Comparison of ENCODE assay signal across 8 cellular contexts in genomic region chr3:100650651-100651611, GRCh38. TPM values are rescaled to one million over a fixed set of nuclear protein-coding genes. Genes with fewer than 3 reads are reported as not detected.
DNase-seq lines count a peak whose midpoint lies in the region; ATAC-seq, FAIRE-seq and TF ChIP-seq lines count a peak whose summit lies in the region.

No MANE protein-coding gene starts in this region.

- ATAC-seq in GM21526 (IDR thresholded peaks at IDR 0.05; ENCODE audit: low FRiP score, unreplicated experiment) = peak; percentile 99
- ATAC-seq in lung (ENCODE audit: insufficient read depth, low FRiP score) = peak; percentile 62

- H3K27me3 ChIP-seq in lung (ENCODE audit: control insufficient read depth, insufficient read depth) = no peaks in the 10 kb centered on the region

- H3K4me3 ChIP-seq in lung = no peak overlapping the region

- H3K27ac ChIP-seq in lung (ENCODE audit: low read depth in 1 of 2, low read length in 1 of 2) = no peak overlapping the region

- H3K36me3 Mint-ChIP-seq in activated T-helper 1 cell treated with anti-CD3 and anti-CD28 coated beads, Interleukin-12 subunit alpha, Interleukin-12 subunit beta, Interleukin-2, Interleukin-4 antibody, amounts not matched to agents 30 ng/mL and 10 ng/mL and 1 ng/mL, durations not matched to agents 14 hours and 24 hours and 36 hours (ENCODE audit: low read depth) = peaks cover 2% of the 10 kb centered on the region

- DNase-seq in GM12892 (ENCODE audit: insufficient read length) = peak; percentile 13
- DNase-seq in HPDE6-E6E7 (ENCODE audit: extremely low spot score) = peak; percentile 42
- DNase-seq in activated T-helper 1 cell treated with anti-CD3 and anti-CD28 coated beads, Interleukin-12 subunit alpha, Interleukin-12 subunit beta, Interleukin-2, Interleukin-4 antibody, amounts not matched to agents 30 ng/mL and 10 ng/mL and 1 ng/mL, durations not matched to agents 14 hours and 24 hours and 36 hours (ENCODE audit: low spot score) = no peak
- no peak for DNase-seq in lung (ENCODE audit: low spot score)
- no peak for DNase-seq in stimulated activated naive CD4-positive, alpha-beta T cell treated with Interleukin-2 at 50 U/mL for 16 hours (lab: John Stamatoyannopoulos, UW)
- no peak for DNase-seq in NCI-H128 (lab: John Stamatoyannopoulos, UW; ENCODE audit: unreplicated experiment)
- DNase-seq in activated CD4-positive, CD25-positive, alpha-beta regulatory T cell treated with anti-CD3 and anti-CD28 coated beads, Interleukin-2, amount 50 U/mL, for 72 hours = no peak

- TF ChIP-seq CTCF in lung (IDR thresholded peaks at IDR 0.05; ENCODE audit: control extremely low read depth, extremely low read depth) = no peak

- intact Hi-C loops in activated T-helper 1 cell treated with anti-CD3 and anti-CD28 coated beads, Interleukin-12 subunit alpha, Interleukin-12 subunit beta, Interleukin-2, Interleukin-4 antibody, amounts not matched to agents 30 ng/mL and 10 ng/mL and 1 ng/mL, durations not matched to agents 14 hours and 24 hours and 36 hours (cut with micrococcal nuclease) = loop anchor here (1.0 to 2.0 kb wide), 3 partner anchors 14 to 730 kb away; no protein-coding TSS in a partner anchor

- peaks cover 13% of the 10 kb centered on the region for H3K4me1 Mint-ChIP-seq in activated T-helper 1 cell treated with anti-CD3 and anti-CD28 coated beads, Interleukin-12 subunit alpha, Interleukin-12 subunit beta, Interleukin-2, Interleukin-4 antibody, amounts not matched to agents 30 ng/mL and 10 ng/mL and 1 ng/mL, durations not matched to agents 14 hours and 24 hours and 36 hours (ENCODE audit: low read depth)

- no peaks in the 10 kb centered on the region for H3K9me3 Mint-ChIP-seq in activated T-helper 1 cell treated with anti-CD3 and anti-CD28 coated beads, Interleukin-12 subunit alpha, Interleukin-12 subunit beta, Interleukin-2, Interleukin-4 antibody, amounts not matched to agents 30 ng/mL and 10 ng/mL and 1 ng/mL, durations not matched to agents 14 hours and 24 hours and 36 hours

- peak overlapping the region; percentile 7 for H3K4me3 Mint-ChIP-seq in activated T-helper 1 cell treated with anti-CD3 and anti-CD28 coated beads, Interleukin-12 subunit alpha, Interleukin-12 subunit beta, Interleukin-2, Interleukin-4 antibody, amounts not matched to agents 30 ng/mL and 10 ng/mL and 1 ng/mL, durations not matched to agents 14 hours and 24 hours and 36 hours

- 24 to 25% methylated on average over 4 of the region's 4 CpGs for WGBS in lung, 2 donors

- FAIRE-seq in GM12892 (lab: Jason Lieb, UNC) = peak; percentile 51

- no peaks in the 10 kb centered on the region for H3K9me3 ChIP-seq in lung (ENCODE audit: control insufficient read depth in 2 of 2, insufficient read depth in 1 of 2, low read length in 1 of 2)

- H3K27ac Mint-ChIP-seq in activated T-helper 1 cell treated with anti-CD3 and anti-CD28 coated beads, Interleukin-12 subunit alpha, Interleukin-12 subunit beta, Interleukin-2, Interleukin-4 antibody, amounts not matched to agents 30 ng/mL and 10 ng/mL and 1 ng/mL, durations not matched to agents 14 hours and 24 hours and 36 hours = peak overlapping the region; percentile 32

- H3K4me1 ChIP-seq in lung (ENCODE audit: control insufficient read depth in 2 of 2, insufficient read depth in 2 of 2, low read length in 2 of 2) = no peaks in the 10 kb centered on the region

- no peaks in the 10 kb centered on the region for H3K36me3 ChIP-seq in lung (ENCODE audit: control insufficient read depth in 2 of 2, insufficient read depth in 2 of 2, low read length in 2 of 2)

- H3K27me3 Mint-ChIP-seq in activated T-helper 1 cell treated with anti-CD3 and anti-CD28 coated beads, Interleukin-12 subunit alpha, Interleukin-12 subunit beta, Interleukin-2, Interleukin-4 antibody, amounts not matched to agents 30 ng/mL and 10 ng/mL and 1 ng/mL, durations not matched to agents 14 hours and 24 hours and 36 hours (ENCODE audit: insufficient read depth) = no peaks in the 10 kb centered on the region

- no peak for TF ChIP-seq POLR2A in GM12892 (IDR thresholded peaks at IDR 0.05; ENCODE audit: low read depth, low read length)

RNA-seq across cellular contexts. Expression of gene ADGRG7, which starts 41.5 kb away (rescaled TPM):
- not detected for polyA plus RNA-seq in GM12892 (2012; ENCODE audit: missing spikeins)
- not detected in 2 replicates for total RNA-seq in activated T-helper 1 cell treated with anti-CD3 and anti-CD28 coated beads, Interleukin-12 subunit alpha, Interleukin-12 subunit beta, Interleukin-2, Interleukin-4 antibody, amounts not matched to agents 30 ng/mL and 10 ng/mL and 1 ng/mL, durations not matched to agents 14 hours and 24 hours and 36 hours
- not detected for total RNA-seq in lung
- not detected for polyA plus RNA-seq in lung

RNA-seq across cellular contexts. Expression of gene TFG, which starts 58.4 kb away (rescaled TPM):
- polyA plus RNA-seq in GM12892 (2012; ENCODE audit: missing spikeins) = 80.3 TPM
- 73.0 and 75.3 TPM in 2 replicates for total RNA-seq in activated T-helper 1 cell treated with anti-CD3 and anti-CD28 coated beads, Interleukin-12 subunit alpha, Interleukin-12 subunit beta, Interleukin-2, Interleukin-4 antibody, amounts not matched to agents 30 ng/mL and 10 ng/mL and 1 ng/mL, durations not matched to agents 14 hours and 24 hours and 36 hours
- 10 to 100 TPM; 60.2 to 70.3 TPM for total RNA-seq in lung
- 10 to 100 TPM; 38.7 to 72.7 TPM for polyA plus RNA-seq in lung

Comparison
In these comparisons a context has a peak if more than half of its experiments do, and no peak if none do; other contexts are left out.
1. DNase-seq: peak in GM12892 (single experiment) and HPDE6-E6E7 (single experiment); none in activated T-helper 1 cell treated with anti-CD3 and anti-CD28 coated beads, Interleukin-12 subunit alpha, Interleukin-12 subunit beta, Interleukin-2, Interleukin-4 antibody, amounts not matched to agents 30 ng/mL and 10 ng/mL and 1 ng/mL, durations not matched to agents 14 hours and 24 hours and 36 hours (single experiment), lung (single experiment), stimulated activated naive CD4-positive, alpha-beta T cell treated with Interleukin-2 at 50 U/mL for 16 hours (single experiment), NCI-H128 (single experiment) and activated CD4-positive, CD25-positive, alpha-beta regulatory T cell treated with anti-CD3 and anti-CD28 coated beads, Interleukin-2, amount 50 U/mL, for 72 hours (single experiment).